Comparison of ENCODE assay signal across 8 cellular contexts in genomic region chr1:153627797-153628626, GRCh38. TPM values are rescaled to one million over a fixed set of nuclear protein-coding genes. Genes with fewer than 3 reads are reported as not detected.
DNase-seq lines count a peak whose midpoint lies in the region; ATAC-seq and TF ChIP-seq lines count a peak whose summit lies in the region.

Gene S100A1 (plus strand): TSS chr1:153628434. CDS start chr1:153630522, 2,088 bp downstream.

- no peaks in the 10 kb centered on the region for H3K9me3 Mint-ChIP-seq in activated T-cell treated with anti-CD3 and anti-CD28 coated beads, Interleukin-2, amount 50 U/mL, for 72 hours

- H3K36me3 ChIP-seq in adrenal gland (replicated peaks in 1 of 2): no peaks in the 10 kb centered on the region
- no peaks in the 10 kb centered on the region for H3K36me3 ChIP-seq in hepatocyte (replicated peaks; ENCODE audit: insufficient read depth, low read depth)

- H2AFZ ChIP-seq in hepatocyte: peak within 1 kb of the TSS; percentile 91

- H3K27me3 ChIP-seq in adrenal gland: no peaks in the 10 kb centered on the region
- H3K27me3 ChIP-seq in hepatocyte: no peaks in the 10 kb centered on the region

- H3K4me2 ChIP-seq in hepatocyte: peak within 1 kb of the TSS; percentile 96

- H3K9me3 ChIP-seq in adrenal gland (replicated peaks in 1 of 3) (no peaks in the 10 kb centered on the region), hepatocyte (ENCODE audit: low read depth) (no peaks in the 10 kb centered on the region)

- H3K4me3 ChIP-seq in GM12875 (ENCODE audit: low read depth, low read length) (peak within 1 kb of the TSS; percentile 38), adrenal gland (peak within 1 kb of the TSS in 3 of 4 donors; percentile 30 to 52 (median 41)), hepatocyte (peak within 1 kb of the TSS; percentile 68), retinal pigment epithelial cell (ENCODE audit: low read length) (peak within 1 kb of the TSS; percentile 62)

- CTCF ChIA-PET in GM10248 (lab: Yijun Ruan, JAX): interaction anchor here (0.7 to 6.6 kb wide), 23 partner anchors 9 to 273 kb away, joined by 3 to 105 read pairs (median 4); partner anchors contain the start of genes S100A14, S100A16, S100A5 and S100A6

- peaks cover 5% of the 10 kb centered on the region for H3K27me3 Mint-ChIP-seq in activated T-cell treated with anti-CD3 and anti-CD28 coated beads, Interleukin-2, amount 50 U/mL, for 72 hours (ENCODE audit: low read depth)

- POLR2A ChIA-PET in GM10248 (lab: Yijun Ruan, JAX): interaction anchor here (1.1 to 1.7 kb wide), 2 partner anchors 10 to 56 kb away, joined by 3 to 6 read pairs; no protein-coding TSS in a partner anchor

- peaks cover 29% of the 10 kb centered on the region for H3K4me1 Mint-ChIP-seq in activated T-cell treated with anti-CD3 and anti-CD28 coated beads, Interleukin-2, amount 50 U/mL, for 72 hours (ENCODE audit: low read depth)

- intact Hi-C loops in adrenal gland (cut with DNase I): no loop called here

- no peak for TF ChIP-seq CTCF in GM12875 (IDR thresholded peaks at IDR 0.05; ENCODE audit: borderline replicate concordance, insufficient read depth, low read depth, low read length)
- TF ChIP-seq CTCF in adrenal gland (IDR thresholded peaks at IDR 0.05): no peak
- no peak for TF ChIP-seq CTCF in hepatocyte (IDR thresholded peaks at IDR 0.05; ENCODE audit: poor library complexity)
- TF ChIP-seq CTCF in retinal pigment epithelial cell (conservative IDR thresholded peaks at IDR 0.05; ENCODE audit: low read depth, low read length): no peak
- no peak for TF ChIP-seq CTCF in GM10248 (IDR thresholded peaks at IDR 0.05; ENCODE audit: control extremely low read depth, extremely low read depth, low read depth, missing control alignments)

- WGBS in adrenal gland, 4 donors: 79 to 90% (median 84%) methylated on average over 6 to 8 of the region's 8 CpGs
- 82% methylated on average over 8 of the region's 8 CpGs for WGBS in hepatocyte (ENCODE audit: low lambda C conversion rate, missing lambda C conversion rate)

- no peak for TF ChIP-seq POLR2A in adrenal gland (IDR thresholded peaks at IDR 0.05)

- H3K9me2 ChIP-seq in hepatocyte (replicated peaks; ENCODE audit: insufficient read depth): no peaks in the 10 kb centered on the region

- no peaks in the 10 kb centered on the region for H4K20me1 ChIP-seq in hepatocyte (ENCODE audit: insufficient read depth, poor library complexity, severe bottlenecking)

- H3K36me3 Mint-ChIP-seq in activated T-cell treated with anti-CD3 and anti-CD28 coated beads, Interleukin-2, amount 50 U/mL, for 72 hours (ENCODE audit: insufficient read depth in 2 of 2): peaks cover 1 to 2% of the 10 kb centered on the region in 2 donors

- H3K79me2 ChIP-seq in hepatocyte: peaks cover 15% of the 10 kb centered on the region

- H3K27ac Mint-ChIP-seq in activated T-cell treated with anti-CD3 and anti-CD28 coated beads, Interleukin-2, amount 50 U/mL, for 72 hours: no peak within 1 kb of the TSS

- H3K27ac ChIP-seq in adrenal gland: peak within 1 kb of the TSS in 4 of 5 donors; percentile 39 to 91 (median 72)
- H3K27ac ChIP-seq in hepatocyte: peak within 1 kb of the TSS; percentile 96

- no peak within 1 kb of the TSS for H3K4me3 Mint-ChIP-seq in activated T-cell treated with anti-CD3 and anti-CD28 coated beads, Interleukin-2, amount 50 U/mL, for 72 hours

- peaks cover 11 to 24% of the 10 kb centered on the region in 2 donors for H3K4me1 ChIP-seq in adrenal gland (replicated peaks in 1 of 2)
- peaks cover 39% of the 10 kb centered on the region for H3K4me1 ChIP-seq in hepatocyte (ENCODE audit: insufficient read depth)

- DNase-seq in adrenal gland (no peak), hepatocyte (ENCODE audit: low spot score) (no peak), retinal pigment epithelial cell (ENCODE audit: low read depth) (no peak), DMS79 (lab: John Stamatoyannopoulos, UW) (no peak), GM10248 (ENCODE audit: extremely low spot score) (no peak)
- DNase-seq in activated T-cell treated with anti-CD3 and anti-CD28 coated beads, Interleukin-2, amount 50 U/mL, for 72 hours: no peak

- no peak for ATAC-seq in HG02981 (IDR thresholded peaks at IDR 0.05; ENCODE audit: unreplicated experiment)
- ATAC-seq in activated T-cell treated with anti-CD3 and anti-CD28 coated beads, Interleukin-2, amount 50 U/mL, for 72 hours (replicated peaks in 1 of 2): no peak

RNA-seq across cellular contexts. Expression of gene S100A1, which starts in this region (rescaled TPM):
- total RNA-seq in adrenal gland: 1 to 10 TPM in 3 of 8 donors, under 1 TPM in 2, not detected in 3; 0.55 to 3.8 (median 1.8) TPM
- 10 to 100 TPM in 2 of 3 donors, 1 to 10 TPM in 1; 1.1 to 12.3 (median 10.9) TPM for polyA plus RNA-seq in adrenal gland
- total RNA-seq in hepatocyte: 2.7 and 15.0 TPM in 2 replicates
- polyA plus RNA-seq in hepatocyte: 1.3 and 4.0 TPM in 2 replicates
- total RNA-seq in activated T-cell treated with anti-CD3 and anti-CD28 coated beads, Interleukin-2, amount 50 U/mL, for 72 hours: not detected
